In the genomic region with DNA sequence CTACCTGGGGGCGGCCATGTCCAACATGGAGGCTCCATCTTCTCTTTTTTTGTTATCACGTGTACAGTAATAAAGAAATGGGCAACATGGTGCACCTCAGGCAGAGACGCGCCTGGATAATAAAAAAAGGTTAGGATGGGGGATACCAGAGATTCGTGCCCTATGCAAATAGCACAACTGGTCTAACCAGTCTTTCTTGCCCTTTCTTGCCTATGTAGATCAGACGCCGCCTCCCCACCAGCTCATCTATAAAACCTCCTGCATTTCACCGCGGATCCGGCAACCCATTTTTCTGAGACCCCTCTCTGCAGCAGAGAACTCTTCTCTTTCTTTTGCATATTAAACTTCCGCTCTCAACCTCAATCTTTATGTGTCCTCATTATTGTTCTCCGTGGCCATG, we compare ENCODE assay signal across 1 cellular context.
TF ChIP-seq lines count a peak whose summit lies in the region.

No MANE protein-coding gene starts in this region.

TF ChIP-seq in GM23338, 12 proteins besides CTCF, POLR2A, EP300 and RAD21 (continued from another document):
- TF ChIP-seq, protein P1, sequence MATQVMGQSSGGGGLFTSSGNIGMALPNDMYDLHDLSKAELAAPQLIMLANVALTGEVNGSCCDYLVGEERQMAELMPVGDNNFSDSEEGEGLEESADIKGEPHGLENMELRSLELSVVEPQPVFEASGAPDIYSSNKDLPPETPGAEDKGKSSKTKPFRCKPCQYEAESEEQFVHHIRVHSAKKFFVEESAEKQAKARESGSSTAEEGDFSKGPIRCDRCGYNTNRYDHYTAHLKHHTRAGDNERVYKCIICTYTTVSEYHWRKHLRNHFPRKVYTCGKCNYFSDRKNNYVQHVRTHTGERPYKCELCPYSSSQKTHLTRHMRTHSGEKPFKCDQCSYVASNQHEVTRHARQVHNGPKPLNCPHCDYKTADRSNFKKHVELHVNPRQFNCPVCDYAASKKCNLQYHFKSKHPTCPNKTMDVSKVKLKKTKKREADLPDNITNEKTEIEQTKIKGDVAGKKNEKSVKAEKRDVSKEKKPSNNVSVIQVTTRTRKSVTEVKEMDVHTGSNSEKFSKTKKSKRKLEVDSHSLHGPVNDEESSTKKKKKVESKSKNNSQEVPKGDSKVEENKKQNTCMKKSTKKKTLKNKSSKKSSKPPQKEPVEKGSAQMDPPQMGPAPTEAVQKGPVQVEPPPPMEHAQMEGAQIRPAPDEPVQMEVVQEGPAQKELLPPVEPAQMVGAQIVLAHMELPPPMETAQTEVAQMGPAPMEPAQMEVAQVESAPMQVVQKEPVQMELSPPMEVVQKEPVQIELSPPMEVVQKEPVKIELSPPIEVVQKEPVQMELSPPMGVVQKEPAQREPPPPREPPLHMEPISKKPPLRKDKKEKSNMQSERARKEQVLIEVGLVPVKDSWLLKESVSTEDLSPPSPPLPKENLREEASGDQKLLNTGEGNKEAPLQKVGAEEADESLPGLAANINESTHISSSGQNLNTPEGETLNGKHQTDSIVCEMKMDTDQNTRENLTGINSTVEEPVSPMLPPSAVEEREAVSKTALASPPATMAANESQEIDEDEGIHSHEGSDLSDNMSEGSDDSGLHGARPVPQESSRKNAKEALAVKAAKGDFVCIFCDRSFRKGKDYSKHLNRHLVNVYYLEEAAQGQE (IDR thresholded peaks at IDR 0.05; ENCODE audit: unreplicated experiment) = no peak
- no peak for TF ChIP-seq ZNF114 (CRISPR knock-in tag; IDR thresholded peaks at IDR 0.05)
